In the genomic region with DNA sequence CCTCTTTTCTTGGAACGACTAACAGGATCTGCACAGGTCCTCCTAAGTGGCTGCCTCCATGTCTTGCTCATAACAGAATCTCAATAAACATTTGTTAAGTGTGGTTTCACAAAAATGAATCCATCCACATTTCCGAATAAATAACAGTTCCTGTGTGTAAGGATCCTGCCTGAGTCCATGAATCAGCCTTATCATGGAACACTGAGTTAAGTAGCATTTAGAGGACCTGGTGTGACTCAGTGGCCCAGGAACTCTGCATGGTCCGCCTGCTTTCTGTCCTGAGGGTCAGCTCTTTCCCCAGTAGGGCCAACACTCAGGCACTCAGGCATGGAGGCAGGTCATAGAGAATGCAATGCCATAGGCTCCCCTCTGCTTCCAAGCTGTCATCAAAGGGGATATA, we compare ENCODE assay signal across 16 cellular contexts. TPM values are rescaled to one million over a fixed set of nuclear protein-coding genes. Genes with fewer than 3 reads are reported as not detected.
DNase-seq lines count a peak whose midpoint lies in the region; ATAC-seq and TF ChIP-seq lines count a peak whose summit lies in the region.
"Had no signal": no experiment of that assay in that cellular context is flagged by ENCODE, and none has a peak within 500 bp of the region (broad histone marks: within the 10 kb centered on the region; RNA-seq: fewer than 3 reads in every experiment).

No MANE protein-coding gene starts in this region.

- H3K36me3 ChIP-seq in GM23338 (ENCODE audit: insufficient read depth) (no peaks in the 10 kb centered on the region), smooth muscle cell (ENCODE audit: low read depth) (no peaks in the 10 kb centered on the region)
- H3K36me3 ChIP-seq in effector memory CD4-positive, alpha-beta T cell (ENCODE audit: control insufficient read depth, insufficient read depth, low read length), result no peaks in the 10 kb centered on the region

- no peaks in the 10 kb centered on the region for H3K9me3 ChIP-seq in smooth muscle cell (replicated peaks; ENCODE audit: low read depth)
- H3K9me3 ChIP-seq in effector memory CD4-positive, alpha-beta T cell (ENCODE audit: control insufficient read depth, low read length), result no peaks in the 10 kb centered on the region

- peak overlapping the region; percentile 96 for H2AFZ ChIP-seq in GM23338
- H2AFZ ChIP-seq in smooth muscle cell (ENCODE audit: low read depth), result no peak overlapping the region

- WGBS in smooth muscle cell (ENCODE audit: low lambda C conversion rate), result 50% methylated on average over 3 of the region's 3 CpGs

- no peak overlapping the region for H3K27ac Mint-ChIP-seq in GM23338
- no peak overlapping the region for H3K27ac Mint-ChIP-seq in WTC11

- no peak overlapping the region for H3K9ac ChIP-seq in smooth muscle cell (ENCODE audit: low read depth)

- H3K9me2 ChIP-seq in GM23338 (ENCODE audit: insufficient read depth), result peaks cover 12% of the 10 kb centered on the region; the same call in 1 of the 2 replicates

- CTCF ChIA-PET in WTC11 (lab: Charles Lee), result interaction anchor here (0.5 kb wide), 1 partner anchor 16 kb away, joined by 4 read pairs; a partner anchor contains a TSS

- H3K4me1 ChIP-seq in GM23338 (ENCODE audit: insufficient read depth) (peaks cover 11% of the 10 kb centered on the region), smooth muscle cell (ENCODE audit: low read depth) (peaks cover 15% of the 10 kb centered on the region)
- H3K4me1 ChIP-seq in effector memory CD4-positive, alpha-beta T cell (ENCODE audit: control insufficient read depth, insufficient read depth, low read length, poor library complexity, severe bottlenecking), result no peaks in the 10 kb centered on the region

- H3F3A ChIP-seq in GM23338 (replicated peaks; ENCODE audit: low read depth) (no peaks in the 10 kb centered on the region), smooth muscle cell (ENCODE audit: low read depth) (no peaks in the 10 kb centered on the region)

- peaks cover 6% of the 10 kb centered on the region for H3K27me3 Mint-ChIP-seq in GM23338 (ENCODE audit: insufficient read depth, low read depth, poor library complexity)
- H3K27me3 Mint-ChIP-seq in activated T-cell treated with anti-CD3 and anti-CD28 coated beads, Interleukin-2, amount 50 U/mL, for 4 hours (ENCODE audit: low read depth), result no peaks in the 10 kb centered on the region
- H3K27me3 Mint-ChIP-seq in WTC11 (ENCODE audit: low read depth), result no peaks in the 10 kb centered on the region; the same call in 1 of the 2 replicates

- ATAC-seq in GM23338 (no peak), WTC11 (no peak)
- ATAC-seq in activated T-cell treated with anti-CD3 and anti-CD28 coated beads, Interleukin-2, amount 50 U/mL, for 4 hours, result no peak

- DNase-seq in GM23338 (ENCODE audit: low spot score) (no peak), choroid plexus epithelial cell (ENCODE audit: low read depth) (peak; percentile 29), kidney tubule cell (ENCODE audit: low spot score) (peak; percentile 78), smooth muscle cell (lab: John Stamatoyannopoulos, UW; ENCODE audit: unreplicated experiment) (no peak), WTC11 (ENCODE audit: low spot score) (no peak)
- DNase-seq in effector memory CD4-positive, alpha-beta T cell, result no peak
- DNase-seq in activated T-cell treated with anti-CD3 and anti-CD28 coated beads, Interleukin-2, amount 50 U/mL, for 4 hours, result no peak
- DNase-seq: H9, NCI-H187 treated with DMSO at 0.1 percent for 48 hours, NCI-H2171, NCI-H446, NCI-H69, SHP77 had no signal

- H3K9me3 Mint-ChIP-seq in GM23338, result peaks cover 9% of the 10 kb centered on the region
- H3K9me3 Mint-ChIP-seq in activated T-cell treated with anti-CD3 and anti-CD28 coated beads, Interleukin-2, amount 50 U/mL, for 4 hours, result no peaks in the 10 kb centered on the region
- peaks cover 29% of the 10 kb centered on the region for H3K9me3 Mint-ChIP-seq in WTC11

- H3K36me3 Mint-ChIP-seq in GM23338 (ENCODE audit: low read depth), result peaks cover 6% of the 10 kb centered on the region
- no peaks in the 10 kb centered on the region for H3K36me3 Mint-ChIP-seq in activated T-cell treated with anti-CD3 and anti-CD28 coated beads, Interleukin-2, amount 50 U/mL, for 4 hours (ENCODE audit: insufficient read depth)
- H3K36me3 Mint-ChIP-seq in WTC11, result peaks cover 4% of the 10 kb centered on the region

- H3K4me3 ChIP-seq in GM23338 (no peak overlapping the region), choroid plexus epithelial cell (ENCODE audit: low read depth, low read length) (no peak overlapping the region), smooth muscle cell (no peak overlapping the region)
- H3K4me3 ChIP-seq in effector memory CD4-positive, alpha-beta T cell (ENCODE audit: insufficient read depth, low read depth, low read length, poor library complexity, severe bottlenecking), result no peak overlapping the region

- TF ChIP-seq CTCF in GM23338 (conservative IDR thresholded peaks at IDR 0.05; ENCODE audit: low read depth in 2 of 2) (no peak), choroid plexus epithelial cell (conservative IDR thresholded peaks at IDR 0.05; ENCODE audit: low read depth, low read length) (no peak), smooth muscle cell (IDR thresholded peaks at IDR 0.05; ENCODE audit: borderline replicate concordance, insufficient read depth, poor library complexity, severe bottlenecking) (no peak), WTC11 (IDR thresholded peaks at IDR 0.05) (no peak)

- no peaks in the 10 kb centered on the region for H3K27me3 ChIP-seq in GM23338 (ENCODE audit: insufficient read depth)
- no peaks in the 10 kb centered on the region for H3K27me3 ChIP-seq in smooth muscle cell (ENCODE audit: low read depth)
- H3K27me3 ChIP-seq in effector memory CD4-positive, alpha-beta T cell (replicated peaks; ENCODE audit: control insufficient read depth, insufficient read depth, low read length, poor library complexity, severe bottlenecking), result no peaks in the 10 kb centered on the region

- POLR2A ChIA-PET in WTC11 (lab: Charles Lee), result no interaction called here

- H3K79me2 ChIP-seq in GM23338 (replicated peaks; ENCODE audit: insufficient read depth), result no peaks in the 10 kb centered on the region
- no peaks in the 10 kb centered on the region for H3K79me2 ChIP-seq in smooth muscle cell (ENCODE audit: low read depth)

- H4K20me1 ChIP-seq in GM23338 (replicated peaks; ENCODE audit: insufficient read depth) (no peaks in the 10 kb centered on the region), smooth muscle cell (ENCODE audit: low read depth) (no peaks in the 10 kb centered on the region)

- H3K27ac ChIP-seq in GM23338 (ENCODE audit: low read depth) (no peak overlapping the region), smooth muscle cell (ENCODE audit: low read depth) (peak overlapping the region; percentile 11)
- H3K27ac ChIP-seq in effector memory CD4-positive, alpha-beta T cell (ENCODE audit: insufficient read depth, low read length, poor library complexity, severe bottlenecking), result no peak overlapping the region
- H3K27ac ChIP-seq: C4-2B, HL-60 had no signal

- H3K4me1 Mint-ChIP-seq in GM23338 (peaks cover 26% of the 10 kb centered on the region), WTC11 (peaks cover 36% of the 10 kb centered on the region)
- no peaks in the 10 kb centered on the region for H3K4me1 Mint-ChIP-seq in activated T-cell treated with anti-CD3 and anti-CD28 coated beads, Interleukin-2, amount 50 U/mL, for 4 hours (ENCODE audit: low read depth)

- H3K4me3 Mint-ChIP-seq in GM23338 (no peak overlapping the region), WTC11 (no peak overlapping the region)
- no peak overlapping the region for H3K4me3 Mint-ChIP-seq in activated T-cell treated with anti-CD3 and anti-CD28 coated beads, Interleukin-2, amount 50 U/mL, for 4 hours
- H3K4me3 Mint-ChIP-seq: H9 had no signal

- H3K4me2 ChIP-seq in GM23338, result no peak overlapping the region
- no peak overlapping the region for H3K4me2 ChIP-seq in smooth muscle cell

TF ChIP-seq in GM23338, 12 proteins besides CTCF, POLR2A, EP300 and RAD21 (continues in another document):
- TF ChIP-seq CREB1 (CRISPR knock-in tag; IDR thresholded peaks at IDR 0.05; ENCODE audit: low read depth) (no peak), ZNF331 (CRISPR knock-in tag; IDR thresholded peaks at IDR 0.05; ENCODE audit: low read depth) (no peak)

TF ChIP-seq in WTC11, 78 proteins besides CTCF, POLR2A, EP300 and RAD21 (continues in another document):
- TF ChIP-seq, protein P1, sequence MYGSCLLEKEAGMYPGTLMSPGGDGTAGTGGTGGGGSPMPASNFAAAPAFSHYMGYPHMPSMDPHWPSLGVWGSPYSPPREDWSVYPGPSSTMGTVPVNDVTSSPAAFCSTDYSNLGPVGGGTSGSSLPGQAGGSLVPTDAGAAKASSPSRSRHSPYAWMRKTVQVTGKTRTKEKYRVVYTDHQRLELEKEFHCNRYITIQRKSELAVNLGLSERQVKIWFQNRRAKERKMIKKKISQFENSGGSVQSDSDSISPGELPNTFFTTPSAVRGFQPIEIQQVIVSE (CRISPR knock-in tag; IDR thresholded peaks at IDR 0.05; ENCODE audit: borderline replicate concordance), result no peak
- TF ChIP-seq, protein P2, sequence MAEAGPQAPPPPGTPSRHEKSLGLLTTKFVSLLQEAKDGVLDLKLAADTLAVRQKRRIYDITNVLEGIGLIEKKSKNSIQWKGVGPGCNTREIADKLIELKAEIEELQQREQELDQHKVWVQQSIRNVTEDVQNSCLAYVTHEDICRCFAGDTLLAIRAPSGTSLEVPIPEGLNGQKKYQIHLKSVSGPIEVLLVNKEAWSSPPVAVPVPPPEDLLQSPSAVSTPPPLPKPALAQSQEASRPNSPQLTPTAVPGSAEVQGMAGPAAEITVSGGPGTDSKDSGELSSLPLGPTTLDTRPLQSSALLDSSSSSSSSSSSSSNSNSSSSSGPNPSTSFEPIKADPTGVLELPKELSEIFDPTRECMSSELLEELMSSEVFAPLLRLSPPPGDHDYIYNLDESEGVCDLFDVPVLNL (CRISPR knock-in tag; IDR thresholded peaks at IDR 0.05; ENCODE audit: borderline replicate concordance, low read depth), result no peak
- TF ChIP-seq, protein P3, sequence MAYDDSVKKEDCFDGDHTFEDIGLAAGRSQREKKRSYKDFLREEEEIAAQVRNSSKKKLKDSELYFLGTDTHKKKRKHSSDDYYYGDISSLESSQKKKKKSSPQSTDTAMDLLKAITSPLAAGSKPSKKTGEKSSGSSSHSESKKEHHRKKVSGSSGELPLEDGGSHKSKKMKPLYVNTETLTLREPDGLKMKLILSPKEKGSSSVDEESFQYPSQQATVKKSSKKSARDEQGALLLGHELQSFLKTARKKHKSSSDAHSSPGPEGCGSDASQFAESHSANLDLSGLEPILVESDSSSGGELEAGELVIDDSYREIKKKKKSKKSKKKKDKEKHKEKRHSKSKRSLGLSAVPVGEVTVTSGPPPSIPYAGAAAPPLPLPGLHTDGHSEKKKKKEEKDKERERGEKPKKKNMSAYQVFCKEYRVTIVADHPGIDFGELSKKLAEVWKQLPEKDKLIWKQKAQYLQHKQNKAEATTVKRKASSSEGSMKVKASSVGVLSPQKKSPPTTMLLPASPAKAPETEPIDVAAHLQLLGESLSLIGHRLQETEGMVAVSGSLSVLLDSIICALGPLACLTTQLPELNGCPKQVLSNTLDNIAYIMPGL (CRISPR knock-in tag; IDR thresholded peaks at IDR 0.05), result no peak

RNA-seq across cellular contexts. Expression of a gene that starts 15.8 kb away (rescaled TPM):
- 0.43 and 0.76 TPM in 2 replicates for total RNA-seq in GM23338 (2014; rRNA removed; shearing (Covaris generic))
- polyA plus RNA-seq in GM23338 (2016; fragmentation: Nextera tagmentation; extraction: Ambion mirVana), result 0.35 and 0.97 TPM in 2 replicates
- total RNA-seq in smooth muscle cell, result 1.8 TPM in 1 of 2 replicates, not detected in the other
- 0.10 and 0.14 TPM in 2 replicates for polyA plus RNA-seq in smooth muscle cell
- total RNA-seq in activated T-cell treated with anti-CD3 and anti-CD28 coated beads, Interleukin-2, amount 50 U/mL, for 4 hours, result not detected
- total RNA-seq in WTC11 (2021), result 0.50 to 0.85 TPM (median 0.62 TPM) in 3 replicates
- total RNA-seq: A673, H9 had no signal

Comparison
In these comparisons a context has a peak if more than half of its experiments do, and no peak if none do; other contexts are left out.
1. DNase-seq: peak in choroid plexus epithelial cell (single experiment) and kidney tubule cell (single experiment); none in GM23338 (single experiment), smooth muscle cell (single experiment), effector memory CD4-positive, alpha-beta T cell (0 of 3), activated T-cell treated with anti-CD3 and anti-CD28 coated beads, Interleukin-2, amount 50 U/mL, for 4 hours (single experiment) and WTC11 (single experiment).